ENCODE assay signal across 7 cellular contexts in the genomic region with DNA sequence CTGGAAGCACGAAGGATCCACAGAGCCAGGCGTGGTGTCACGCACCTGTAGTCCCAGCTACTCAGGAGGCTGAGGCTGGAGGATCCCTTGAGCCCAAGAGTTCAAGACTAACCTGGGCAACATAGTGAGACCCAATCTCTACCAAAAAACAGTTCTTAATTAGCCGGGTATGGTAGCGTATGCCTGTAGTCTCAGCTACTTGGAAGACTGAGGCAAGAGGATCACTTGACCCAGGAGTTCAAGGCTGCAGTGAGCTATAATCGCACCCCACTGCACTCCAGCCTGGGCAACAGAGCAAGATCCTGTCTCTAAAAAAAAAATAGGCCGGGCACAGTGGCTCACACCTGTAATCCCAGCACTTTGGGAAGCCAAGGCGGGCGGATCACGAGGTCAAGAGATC. TPM values are rescaled to one million over a fixed set of nuclear protein-coding genes. Genes with fewer than 3 reads are reported as not detected.
DNase-seq lines count a peak whose midpoint lies in the region; ATAC-seq, FAIRE-seq and TF ChIP-seq lines count a peak whose summit lies in the region.
"Not testable (repeated sequence)": the region's sequence is repeated elsewhere in the genome, so short reads cannot be mapped to it uniquely, and the experiment has no call there.

No MANE protein-coding gene starts in this region.

- H2AFZ ChIP-seq in IMR-90 (replicated peaks; ENCODE audit: low read length, poor library complexity); K562 (ENCODE audit: low read depth, low read length): not testable (repeated sequence)

- H3K79me1 ChIP-seq in IMR-90 (ENCODE audit: low read depth in 1 of 2, low read length in 2 of 2) (peaks cover 50 to 79% of the 10 kb centered on the region in 2 experiments), mesendoderm (ENCODE audit: low read length) (peaks cover 32% of the 10 kb centered on the region)

- POLR2A ChIA-PET in IMR-90 (lab: Charles Lee; ENCODE audit: unreplicated experiment); WTC11 (lab: Charles Lee): not testable (repeated sequence)
- POLR2A ChIA-PET in K562 (lab: Yijun Ruan, JAX) = interaction anchor here (0.6 to 2.7 kb wide), 3 partner anchors 12 to 281 kb away, joined by 3 to 22 read pairs (median 4); no protein-coding TSS in a partner anchor

- H4K20me1 ChIP-seq in BLaER1 treated with 17β-estradiol and CSF1 and Interleukin-3, amounts not matched to agents 10 nM and 100 nM = peaks cover 77 to 90% (median 84%) of the 10 kb centered on the region in 11 experiments
- peaks cover 52% of the 10 kb centered on the region for H4K20me1 ChIP-seq in IMR-90 (ENCODE audit: insufficient read depth, low read length)
- not testable (repeated sequence) for H4K20me1 ChIP-seq in K562 (replicated peaks; ENCODE audit: control insufficient read depth, insufficient read depth, low read length)

- H3K18ac ChIP-seq in IMR-90 (ENCODE audit: low read depth, low read length); mesendoderm (ENCODE audit: low read length): not testable (repeated sequence)

- H3K4me3 ChIP-seq in BLaER1 treated with 17β-estradiol and CSF1 and Interleukin-3, amounts not matched to agents 10 nM and 100 nM; IMR-90 (ENCODE audit: insufficient read depth, low read depth, low read length); K562; mesendoderm (ENCODE audit: low read length); neutrophil (ENCODE audit: low read depth in 1 of 2, low read length in 1 of 2): not testable (repeated sequence)

- not testable (repeated sequence) for TF ChIP-seq CTCF in IMR-90 (conservative IDR thresholded peaks at IDR 0.05; ENCODE audit: low read depth, low read length); WTC11 (IDR thresholded peaks at IDR 0.05); K562 (IDR thresholded peaks at IDR 0.05 in 2 of 3, conservative IDR thresholded peaks at IDR 0.05 in 1 of 3; ENCODE audit: insufficient read depth in 2 of 3, low read depth in 1 of 3, low read length in 3 of 3); neutrophil (IDR thresholded peaks at IDR 0.05)

- H3K4ac ChIP-seq in IMR-90 (ENCODE audit: low read depth, low read length); mesendoderm (ENCODE audit: low read depth, low read length): not testable (repeated sequence)

- H4K8ac ChIP-seq in IMR-90 (ENCODE audit: low read depth in 2 of 2, low read length in 2 of 2); mesendoderm (ENCODE audit: low read depth, low read length): not testable (repeated sequence)

- not testable (repeated sequence) for ATAC-seq in IMR-90 (ENCODE audit: low read depth); WTC11; K562

- dilution Hi-C loops in IMR-90 (cut with HindIII; ENCODE audit: low sequenced_read_pairs, unreplicated experiment) = not testable (repeated sequence)

- intact Hi-C loops in IMR-90 (cut with micrococcal nuclease); K562 (cut with micrococcal nuclease): not testable (repeated sequence)

- H3K27ac ChIP-seq in BLaER1 treated with 17β-estradiol and CSF1 and Interleukin-3, amounts not matched to agents 10 nM and 100 nM; IMR-90 (ENCODE audit: insufficient read depth, low read length); K562 (ENCODE audit: extremely low read depth, low read depth, low read length); mesendoderm (ENCODE audit: low read depth, low read length): not testable (repeated sequence)
- H3K27ac ChIP-seq in neutrophil = peak overlapping the region; percentile 36

- peaks cover 14% of the 10 kb centered on the region for H3K9me1 ChIP-seq in IMR-90 (ENCODE audit: insufficient read depth, low read length)
- not testable (repeated sequence) for H3K9me1 ChIP-seq in K562 (ENCODE audit: control insufficient read depth, insufficient read depth, low read length)

- peak overlapping the region in 1 of 11 experiments; percentile 4; a peak in 2 of 22 replicates for H3K9ac ChIP-seq in BLaER1 treated with 17β-estradiol and CSF1 and Interleukin-3, amounts not matched to agents 10 nM and 100 nM
- H3K9ac ChIP-seq in IMR-90 (ENCODE audit: low read depth, low read length); mesendoderm (ENCODE audit: low read length): not testable (repeated sequence)
- H3K9ac ChIP-seq in K562 (ENCODE audit: insufficient read depth in 1 of 2, low read depth in 2 of 2, low read length in 2 of 2) = peak overlapping the region in 1 of 2 experiments; percentile 3; a peak in 1 of 4 replicates

- H3K23ac ChIP-seq in IMR-90 (ENCODE audit: low read depth, low read length) = not testable (repeated sequence)
- peak overlapping the region; percentile 59 for H3K23ac ChIP-seq in mesendoderm (ENCODE audit: low read length)

- not testable (repeated sequence) for H4K5ac ChIP-seq in IMR-90 (ENCODE audit: low read depth, low read length); mesendoderm (ENCODE audit: low read length)

- TF ChIP-seq RAD21 in IMR-90 (IDR thresholded peaks at IDR 0.05; ENCODE audit: low read length); K562 (CRISPR knock-in tag; conservative IDR thresholded peaks at IDR 0.05 in 1 of 2, IDR thresholded peaks at IDR 0.05 in 1 of 2): not testable (repeated sequence)

- H3K4me1 ChIP-seq in BLaER1 treated with 17β-estradiol and CSF1 and Interleukin-3, amounts not matched to agents 10 nM and 100 nM = peaks cover 46 to 56% (median 50%) of the 10 kb centered on the region in 10 experiments
- H3K4me1 ChIP-seq in IMR-90 (ENCODE audit: control insufficient read depth, insufficient read depth, low read length) = peaks cover 11% of the 10 kb centered on the region
- peaks cover 20 to 24% of the 10 kb centered on the region in 2 experiments for H3K4me1 ChIP-seq in K562 (replicated peaks in 1 of 2; ENCODE audit: control insufficient read depth in 2 of 2, insufficient read depth in 2 of 2, low read length in 2 of 2)
- not testable (repeated sequence) for H3K4me1 ChIP-seq in mesendoderm (ENCODE audit: control insufficient read depth, low read depth, low read length)
- peaks cover 35 to 51% of the 10 kb centered on the region in 2 experiments for H3K4me1 ChIP-seq in neutrophil (ENCODE audit: control insufficient read depth in 1 of 2, insufficient read depth in 1 of 2, low read depth in 1 of 2, low read length in 1 of 2)

- peak overlapping the region; percentile 65 for H2AK9ac ChIP-seq in IMR-90 (replicated peaks; ENCODE audit: low read depth, low read length, poor library complexity)

- H2BK15ac ChIP-seq in IMR-90 (ENCODE audit: low read depth, low read length); mesendoderm (replicated peaks; ENCODE audit: low read depth): not testable (repeated sequence)

- 0 out of 2 replicates have a peak overlapping the region, but pooled peaks have one; percentile 72 for H3K27ac Mint-ChIP-seq in WTC11

- not testable (repeated sequence) for H3K4me3 Mint-ChIP-seq in WTC11

- CTCF ChIA-PET in IMR-90 (lab: Yijun Ruan, JAX) = interaction anchor here (0.6 kb wide), 1 partner anchor 9 kb away, joined by 3 read pairs; no protein-coding TSS in a partner anchor
- CTCF ChIA-PET in WTC11 (lab: Charles Lee) = interaction anchor here (1.0 kb wide), 1 partner anchor 13 kb away, joined by 3 read pairs; no protein-coding TSS in a partner anchor
- CTCF ChIA-PET in K562 (lab: Yijun Ruan, JAX; ENCODE audit: low intra/inter-chr PET ratio) = not testable (repeated sequence)

- DNase-seq in GM12891 (ENCODE audit: insufficient read length, low spot score); IMR-90; WTC11 (ENCODE audit: low spot score); K562 (ENCODE audit: extremely low read depth in 1 of 4, low spot score in 3 of 4); mesendoderm: not testable (repeated sequence)

- not testable (repeated sequence) for H4K91ac ChIP-seq in IMR-90 (ENCODE audit: insufficient read depth, low read depth, low read length)

- H3K9me3 Mint-ChIP-seq in WTC11 = not testable (repeated sequence)

- in situ Hi-C loops in IMR-90 (cut with MboI; ENCODE audit: low sequenced_read_pairs); K562 (cut with MboI): not testable (repeated sequence)

- peaks cover 86% of the 10 kb centered on the region for H3K79me2 ChIP-seq in K562 (ENCODE audit: control insufficient read depth, insufficient read depth, low read length)
- H3K79me2 ChIP-seq in mesendoderm (ENCODE audit: control insufficient read depth, insufficient read depth, low read length) = peaks cover 63% of the 10 kb centered on the region

- H3K4me1 Mint-ChIP-seq in WTC11 = not testable (repeated sequence)

- FAIRE-seq in GM12891 (lab: Jason Lieb, UNC); K562 (lab: Jason Lieb, UNC): not testable (repeated sequence)

- not testable (repeated sequence) for BruUV-seq in IMR-90 (replicated peaks; lab: Mats Ljungman, UMichigan); K562 (replicated peaks; lab: Mats Ljungman, UMichigan)

- not testable (repeated sequence) for H3K27me3 Mint-ChIP-seq in WTC11 (ENCODE audit: low read depth)

- TF ChIP-seq EP300 in K562 (IDR thresholded peaks at IDR 0.05; ENCODE audit: low read length) = not testable (repeated sequence)

- H3K4me2 ChIP-seq in BLaER1 treated with 17β-estradiol and CSF1 and Interleukin-3, amounts not matched to agents 10 nM and 100 nM = peak overlapping the region; percentile 78 to 98 (median 96)
- H3K4me2 ChIP-seq in IMR-90 (ENCODE audit: low read depth, low read length); K562 (ENCODE audit: insufficient read depth, low read length); mesendoderm (ENCODE audit: low read length): not testable (repeated sequence)

- 100% methylated on average over 3 of the region's 10 CpGs; no CpG with 5 or more reads in 1 of the 2 experiments for WGBS in IMR-90 (ENCODE audit: extremely low coverage in 2 of 2, insufficient read length in 1 of 2), 2 experiments
- 100% methylated on average over 7 of the region's 10 CpGs for WGBS in K562 (ENCODE audit: insufficient coverage, low coverage, missing lambda C conversion rate)
- WGBS in mesendoderm (ENCODE audit: extremely low coverage, insufficient coverage, low lambda C conversion rate) = no CpG with 5 or more reads among the region's 10 CpGs

- peaks cover 36% of the 10 kb centered on the region for H3K36me3 Mint-ChIP-seq in WTC11

- peaks cover 45 to 63% (median 54%) of the 10 kb centered on the region in 11 experiments for H3K36me3 ChIP-seq in BLaER1 treated with 17β-estradiol and CSF1 and Interleukin-3, amounts not matched to agents 10 nM and 100 nM
- H3K36me3 ChIP-seq in IMR-90 (ENCODE audit: control insufficient read depth, insufficient read depth, low read length) (peaks cover 21% of the 10 kb centered on the region), K562 (ENCODE audit: control insufficient read depth, insufficient read depth, low read length) (peaks cover 69% of the 10 kb centered on the region), mesendoderm (ENCODE audit: control insufficient read depth, insufficient read depth, low read length) (peaks cover 14% of the 10 kb centered on the region), neutrophil (peaks cover 29% of the 10 kb centered on the region)

- not testable (repeated sequence) for H3K27me3 ChIP-seq in BLaER1 treated with 17β-estradiol and CSF1 and Interleukin-3, amounts not matched to agents 10 nM and 100 nM; IMR-90 (ENCODE audit: control insufficient read depth, insufficient read depth, low read length); K562 (ENCODE audit: control insufficient read depth in 2 of 2, insufficient read depth in 2 of 2, low read length in 2 of 2); mesendoderm (ENCODE audit: insufficient read depth, low read length, poor library complexity); neutrophil

- not testable (repeated sequence) for H3K56ac ChIP-seq in IMR-90 (ENCODE audit: extremely low read depth, insufficient read depth, low read length); mesendoderm (ENCODE audit: low read length)

- not testable (repeated sequence) for H2BK20ac ChIP-seq in IMR-90 (ENCODE audit: low read depth, low read length)

- not testable (repeated sequence) for H2BK120ac ChIP-seq in IMR-90 (ENCODE audit: low read depth, low read length); mesendoderm (ENCODE audit: low read depth, low read length)

- not testable (repeated sequence) for H3K9me3 ChIP-seq in BLaER1 treated with 17β-estradiol and CSF1 and Interleukin-3, amounts not matched to agents 10 nM and 100 nM (replicated peaks in 1 of 11); IMR-90 (ENCODE audit: control insufficient read depth, insufficient read depth, low read length); K562 (replicated peaks; ENCODE audit: control insufficient read depth, insufficient read depth, low read depth, low read length); neutrophil

- H3K14ac ChIP-seq in IMR-90 (replicated peaks; ENCODE audit: low read depth, low read length) = not testable (repeated sequence)

- H2BK5ac ChIP-seq in IMR-90 (ENCODE audit: low read depth, low read length, poor library complexity, severe bottlenecking); mesendoderm (ENCODE audit: low read length): not testable (repeated sequence)

- TF ChIP-seq POLR2A in GM12891 (IDR thresholded peaks at IDR 0.05; ENCODE audit: low read depth, low read length); IMR-90 (IDR thresholded peaks at IDR 0.05; ENCODE audit: low read depth, low read length); K562 (conservative IDR thresholded peaks at IDR 0.05): not testable (repeated sequence)

- H2AK5ac ChIP-seq in IMR-90 (ENCODE audit: low read depth, low read length); mesendoderm (ENCODE audit: low read length): not testable (repeated sequence)

RNA-seq across cellular contexts. Expression of a gene that starts 4.0 kb away (rescaled TPM):
- polyA plus RNA-seq in GM12891 (2012; ENCODE audit: low read depth, missing spikeins) = 13.5 TPM
- 10.9 and 11.9 TPM in 2 replicates for total RNA-seq in IMR-90 (2012; rRNA removed)
- 14.2 and 15.1 TPM in 2 replicates for polyA plus RNA-seq in IMR-90 (2012; rRNA removed)
- 18.6 and 22.1 TPM in 2 replicates for polyA plus RNA-seq in IMR-90 (2012; cell fraction: cytosol; rRNA removed)
- polyA plus RNA-seq in IMR-90 (2012; cell fraction: nucleus; rRNA removed; ENCODE audit: low replicate concordance) = 19.0 and 28.1 TPM in 2 replicates
- total RNA-seq in WTC11 (2021) = 48.0 to 50.3 TPM (median 48.9 TPM) in 3 replicates
- 41.5 and 88.6 TPM in 2 replicates for total RNA-seq in K562 (2011; cell fraction: chromatin; rRNA removed; ENCODE audit: low replicate concordance)
- 39.7 and 42.5 TPM in 2 replicates for total RNA-seq in K562 (2011; cell fraction: nucleolus; rRNA removed)
- 23.8 and 31.0 TPM in 2 replicates for total RNA-seq in K562 (2011; cell fraction: nucleoplasm; rRNA removed)
- 53.9 and 65.3 TPM in 2 replicates for total RNA-seq in K562 (2014; rRNA removed)
- 13.1 and 16.0 TPM in 2 replicates for total RNA-seq in K562 (2014; rRNA removed; fragmentation: Illumina TruSeq; extraction: Trizol)
- total RNA-seq in K562 (2015; rRNA removed; fragmentation: Illumina TruSeq; extraction: Trizol) = 28.1 and 28.6 TPM in 2 replicates
- total RNA-seq in K562 (2021) = 49.9 and 58.0 TPM in 2 replicates
- 7.4 and 13.0 TPM in 2 replicates for polyA plus RNA-seq in K562 (2011; rRNA removed)
- 13.6 and 26.9 TPM in 2 replicates for polyA plus RNA-seq in K562 (2011; cell fraction: cytosol; rRNA removed)
- polyA plus RNA-seq in K562 (2011; cell fraction: nucleus; rRNA removed) = 20.6 and 36.7 TPM in 2 replicates
- polyA plus RNA-seq in K562 (2012) = 26.0 and 33.9 TPM in 2 replicates
- 25.9 and 36.3 TPM in 2 replicates for polyA plus RNA-seq in K562 (2014; fragmentation: Illumina TruSeq; extraction: Trizol)
- polyA plus RNA-seq in K562 (2014; fragmentation: Nextera tagmentation; extraction: Ambion mirVana) = under 1 TPM; 0.42 to 0.77 TPM
- 36.8 and 40.5 TPM in 2 replicates for polyA plus RNA-seq in K562 (2014; rRNA removed)
- polyA minus RNA-seq in K562 (2011; rRNA and poly(A)+ RNA removed) = 9.0 and 13.1 TPM in 2 replicates
- 16.1 and 34.2 TPM in 2 replicates for polyA minus RNA-seq in K562 (2011; cell fraction: cytosol; rRNA and poly(A)+ RNA removed)
- polyA minus RNA-seq in K562 (2011; cell fraction: nucleus; rRNA and poly(A)+ RNA removed) = 14.3 and 14.4 TPM in 2 replicates
- 25.3 TPM for polyA plus RNA-seq in mesendoderm (2013, experiment 1 of 2)
- 25.6 TPM for polyA plus RNA-seq in mesendoderm (2013, experiment 2 of 2)

RNA-seq across cellular contexts. Expression of a gene that starts 21.8 kb away (rescaled TPM):
- 62.7 TPM for polyA plus RNA-seq in GM12891 (2012; ENCODE audit: low read depth, missing spikeins)
- total RNA-seq in IMR-90 (2012; rRNA removed) (104 and 106 TPM in 2 replicates), WTC11 (2021) (119 to 144 TPM (median 140 TPM) in 3 replicates), K562 (2014; rRNA removed) (323 and 344 TPM in 2 replicates), K562 (2014; rRNA removed; fragmentation: Illumina TruSeq; extraction: Trizol) (54.8 and 63.1 TPM in 2 replicates), K562 (2015; rRNA removed; fragmentation: Illumina TruSeq; extraction: Trizol) (157 and 167 TPM in 2 replicates), K562 (2021) (175 and 183 TPM in 2 replicates)
- polyA plus RNA-seq in IMR-90 (2012; rRNA removed) (181 and 255 TPM in 2 replicates), K562 (2011; rRNA removed) (152 and 181 TPM in 2 replicates), K562 (2014; fragmentation: Illumina TruSeq; extraction: Trizol) (219 and 232 TPM in 2 replicates), K562 (2014; fragmentation: Nextera tagmentation; extraction: Ambion mirVana) (10 to 100 TPM in 1 of 2 experiments, 1 to 10 TPM in 1; 2.5 to 22.9 TPM), K562 (2014; rRNA removed) (306 and 314 TPM in 2 replicates)
- 224 and 350 TPM in 2 replicates for polyA plus RNA-seq in IMR-90 (2012; cell fraction: cytosol; rRNA removed)
- 81.5 and 129 TPM in 2 replicates for polyA plus RNA-seq in IMR-90 (2012; cell fraction: nucleus; rRNA removed; ENCODE audit: low replicate concordance)
- total RNA-seq in K562 (2011; cell fraction: chromatin; rRNA removed; ENCODE audit: low replicate concordance) = 23.4 and 64.3 TPM in 2 replicates
- total RNA-seq in K562 (2011; cell fraction: nucleolus; rRNA removed) = 75.9 and 80.4 TPM in 2 replicates
- total RNA-seq in K562 (2011; cell fraction: nucleoplasm; rRNA removed) = 40.5 and 50.3 TPM in 2 replicates
- polyA plus RNA-seq in K562 (2011; cell fraction: cytosol; rRNA removed) = 215 and 452 TPM in 2 replicates
- polyA plus RNA-seq in K562 (2011; cell fraction: nucleus; rRNA removed) = 114 and 165 TPM in 2 replicates
- 108 and 172 TPM in 2 replicates for polyA plus RNA-seq in K562 (2012)
- polyA minus RNA-seq in K562 (2011; rRNA and poly(A)+ RNA removed) = 49.7 and 74.3 TPM in 2 replicates
- polyA minus RNA-seq in K562 (2011; cell fraction: cytosol; rRNA and poly(A)+ RNA removed) = 48.1 and 65.9 TPM in 2 replicates
- polyA minus RNA-seq in K562 (2011; cell fraction: nucleus; rRNA and poly(A)+ RNA removed) = 23.4 and 31.5 TPM in 2 replicates
- 85.5 TPM for polyA plus RNA-seq in mesendoderm (2013, experiment 1 of 2)
- polyA plus RNA-seq in mesendoderm (2013, experiment 2 of 2) = 86.9 TPM

RNA-seq across cellular contexts. Expression of a gene that starts 33.3 kb away (rescaled TPM):
- 19.7 TPM for polyA plus RNA-seq in GM12891 (2012; ENCODE audit: low read depth, missing spikeins)
- total RNA-seq in IMR-90 (2012; rRNA removed) = 49.1 and 56.1 TPM in 2 replicates
- polyA plus RNA-seq in IMR-90 (2012; rRNA removed) = 124 and 125 TPM in 2 replicates
- polyA plus RNA-seq in IMR-90 (2012; cell fraction: cytosol; rRNA removed) = 60.8 and 173 TPM in 2 replicates
- 138 and 443 TPM in 2 replicates for polyA plus RNA-seq in IMR-90 (2012; cell fraction: nucleus; rRNA removed; ENCODE audit: low replicate concordance)
- total RNA-seq in WTC11 (2021) = 104 to 108 TPM (median 107 TPM) in 3 replicates
- total RNA-seq in K562 (2011; cell fraction: chromatin; rRNA removed; ENCODE audit: low replicate concordance) = 56.2 and 231 TPM in 2 replicates
- total RNA-seq in K562 (2011; cell fraction: nucleolus; rRNA removed) = 229 and 238 TPM in 2 replicates
- 112 and 118 TPM in 2 replicates for total RNA-seq in K562 (2011; cell fraction: nucleoplasm; rRNA removed)
- 43.4 and 66.6 TPM in 2 replicates for total RNA-seq in K562 (2014; rRNA removed)
- total RNA-seq in K562 (2014; rRNA removed; fragmentation: Illumina TruSeq; extraction: Trizol) = 3.8 and 8.9 TPM in 2 replicates
- total RNA-seq in K562 (2015; rRNA removed; fragmentation: Illumina TruSeq; extraction: Trizol) = 35.9 and 39.3 TPM in 2 replicates
- 49.8 and 50.2 TPM in 2 replicates for total RNA-seq in K562 (2021)
- 41.7 and 73.2 TPM in 2 replicates for polyA plus RNA-seq in K562 (2011; rRNA removed)
- polyA plus RNA-seq in K562 (2011; cell fraction: cytosol; rRNA removed) = 113 and 177 TPM in 2 replicates
- 157 and 271 TPM in 2 replicates for polyA plus RNA-seq in K562 (2011; cell fraction: nucleus; rRNA removed)
- 62.5 and 85.8 TPM in 2 replicates for polyA plus RNA-seq in K562 (2012)
- polyA plus RNA-seq in K562 (2014; fragmentation: Illumina TruSeq; extraction: Trizol) = 20.0 and 53.1 TPM in 2 replicates
- 1 to 10 TPM in 1 of 2 experiments, under 1 TPM in 1; 0.45 to 1.3 TPM for polyA plus RNA-seq in K562 (2014; fragmentation: Nextera tagmentation; extraction: Ambion mirVana)
- polyA plus RNA-seq in K562 (2014; rRNA removed) = 46.2 and 50.1 TPM in 2 replicates
- polyA minus RNA-seq in K562 (2011; rRNA and poly(A)+ RNA removed) = 25.0 and 47.0 TPM in 2 replicates
- polyA minus RNA-seq in K562 (2011; cell fraction: cytosol; rRNA and poly(A)+ RNA removed) = 43.0 and 54.1 TPM in 2 replicates
- 40.1 and 42.9 TPM in 2 replicates for polyA minus RNA-seq in K562 (2011; cell fraction: nucleus; rRNA and poly(A)+ RNA removed)
- 41.6 TPM for polyA plus RNA-seq in mesendoderm (2013, experiment 1 of 2)
- polyA plus RNA-seq in mesendoderm (2013, experiment 2 of 2) = 46.4 TPM

RNA-seq across cellular contexts. Expression of a gene that starts 48.5 kb away (rescaled TPM):
- 97.2 TPM for polyA plus RNA-seq in GM12891 (2012; ENCODE audit: low read depth, missing spikeins)
- total RNA-seq in IMR-90 (2012; rRNA removed) (123 and 124 TPM in 2 replicates), WTC11 (2021) (467 to 550 TPM (median 535 TPM) in 3 replicates), K562 (2014; rRNA removed) (211 and 255 TPM in 2 replicates), K562 (2014; rRNA removed; fragmentation: Illumina TruSeq; extraction: Trizol) (50.2 and 61.5 TPM in 2 replicates), K562 (2015; rRNA removed; fragmentation: Illumina TruSeq; extraction: Trizol) (145 and 151 TPM in 2 replicates), K562 (2021) (189 and 206 TPM in 2 replicates)
- polyA plus RNA-seq in IMR-90 (2012; rRNA removed) (288 and 406 TPM in 2 replicates), K562 (2011; rRNA removed) (139 and 160 TPM in 2 replicates), K562 (2014; fragmentation: Illumina TruSeq; extraction: Trizol) (135 and 223 TPM in 2 replicates), K562 (2014; fragmentation: Nextera tagmentation; extraction: Ambion mirVana) (10 to 100 TPM; 15.4 to 17.5 TPM), K562 (2014; rRNA removed) (264 and 339 TPM in 2 replicates)
- 464 and 725 TPM in 2 replicates for polyA plus RNA-seq in IMR-90 (2012; cell fraction: cytosol; rRNA removed)
- polyA plus RNA-seq in IMR-90 (2012; cell fraction: nucleus; rRNA removed; ENCODE audit: low replicate concordance) = 233 and 407 TPM in 2 replicates
- 39.0 and 108 TPM in 2 replicates for total RNA-seq in K562 (2011; cell fraction: chromatin; rRNA removed; ENCODE audit: low replicate concordance)
- total RNA-seq in K562 (2011; cell fraction: nucleolus; rRNA removed) = 83.4 and 88.0 TPM in 2 replicates
- total RNA-seq in K562 (2011; cell fraction: nucleoplasm; rRNA removed) = 67.1 and 101 TPM in 2 replicates
- 277 and 663 TPM in 2 replicates for polyA plus RNA-seq in K562 (2011; cell fraction: cytosol; rRNA removed)
- polyA plus RNA-seq in K562 (2011; cell fraction: nucleus; rRNA removed) = 165 and 221 TPM in 2 replicates
- polyA plus RNA-seq in K562 (2012) = 211 and 279 TPM in 2 replicates
- polyA minus RNA-seq in K562 (2011; rRNA and poly(A)+ RNA removed) = 23.2 and 37.8 TPM in 2 replicates
- 60.9 and 70.8 TPM in 2 replicates for polyA minus RNA-seq in K562 (2011; cell fraction: cytosol; rRNA and poly(A)+ RNA removed)
- 32.2 and 35.7 TPM in 2 replicates for polyA minus RNA-seq in K562 (2011; cell fraction: nucleus; rRNA and poly(A)+ RNA removed)
- 248 TPM for polyA plus RNA-seq in mesendoderm (2013, experiment 1 of 2)
- 246 TPM for polyA plus RNA-seq in mesendoderm (2013, experiment 2 of 2)

RNA-seq across cellular contexts. Expression of a gene that starts 53.2 kb away (rescaled TPM):
- 8.3 TPM for polyA plus RNA-seq in GM12891 (2012; ENCODE audit: low read depth, missing spikeins)
- total RNA-seq in IMR-90 (2012; rRNA removed) (3.9 TPM in 2 replicates), WTC11 (2021) (37.8 to 43.6 TPM (median 40.7 TPM) in 3 replicates), K562 (2014; rRNA removed) (16.8 and 18.4 TPM in 2 replicates), K562 (2014; rRNA removed; fragmentation: Illumina TruSeq; extraction: Trizol) (3.2 and 5.6 TPM in 2 replicates), K562 (2015; rRNA removed; fragmentation: Illumina TruSeq; extraction: Trizol) (10.3 and 10.6 TPM in 2 replicates), K562 (2021) (22.9 and 23.1 TPM in 2 replicates)
- polyA plus RNA-seq in IMR-90 (2012; rRNA removed) (26.7 and 29.6 TPM in 2 replicates), K562 (2011; rRNA removed) (13.9 and 21.6 TPM in 2 replicates), K562 (2014; fragmentation: Illumina TruSeq; extraction: Trizol) (6.9 and 13.4 TPM in 2 replicates), K562 (2014; fragmentation: Nextera tagmentation; extraction: Ambion mirVana) (1 to 10 TPM; 1.0 to 2.1 TPM), K562 (2014; rRNA removed) (31.9 and 33.1 TPM in 2 replicates)
- polyA plus RNA-seq in IMR-90 (2012; cell fraction: cytosol; rRNA removed) = 14.9 and 32.6 TPM in 2 replicates
- 68.9 and 165 TPM in 2 replicates for polyA plus RNA-seq in IMR-90 (2012; cell fraction: nucleus; rRNA removed; ENCODE audit: low replicate concordance)
- 27.0 and 84.4 TPM in 2 replicates for total RNA-seq in K562 (2011; cell fraction: chromatin; rRNA removed; ENCODE audit: low replicate concordance)
- total RNA-seq in K562 (2011; cell fraction: nucleolus; rRNA removed) = 49.9 and 50.8 TPM in 2 replicates
- 40.5 and 41.6 TPM in 2 replicates for total RNA-seq in K562 (2011; cell fraction: nucleoplasm; rRNA removed)
- 22.5 and 45.9 TPM in 2 replicates for polyA plus RNA-seq in K562 (2011; cell fraction: cytosol; rRNA removed)
- polyA plus RNA-seq in K562 (2011; cell fraction: nucleus; rRNA removed) = 71.0 and 103 TPM in 2 replicates
- 18.3 and 22.5 TPM in 2 replicates for polyA plus RNA-seq in K562 (2012)
- 1.9 and 3.6 TPM in 2 replicates for polyA minus RNA-seq in K562 (2011; rRNA and poly(A)+ RNA removed)
- 7.8 and 10.6 TPM in 2 replicates for polyA minus RNA-seq in K562 (2011; cell fraction: cytosol; rRNA and poly(A)+ RNA removed)
- polyA minus RNA-seq in K562 (2011; cell fraction: nucleus; rRNA and poly(A)+ RNA removed) = 10.1 and 11.2 TPM in 2 replicates
- polyA plus RNA-seq in mesendoderm (2013, experiment 1 of 2) = 10.0 TPM
- polyA plus RNA-seq in mesendoderm (2013, experiment 2 of 2) = 9.9 TPM
